29 cellular contexts compared by ENCODE assay signal in the genomic region with DNA sequence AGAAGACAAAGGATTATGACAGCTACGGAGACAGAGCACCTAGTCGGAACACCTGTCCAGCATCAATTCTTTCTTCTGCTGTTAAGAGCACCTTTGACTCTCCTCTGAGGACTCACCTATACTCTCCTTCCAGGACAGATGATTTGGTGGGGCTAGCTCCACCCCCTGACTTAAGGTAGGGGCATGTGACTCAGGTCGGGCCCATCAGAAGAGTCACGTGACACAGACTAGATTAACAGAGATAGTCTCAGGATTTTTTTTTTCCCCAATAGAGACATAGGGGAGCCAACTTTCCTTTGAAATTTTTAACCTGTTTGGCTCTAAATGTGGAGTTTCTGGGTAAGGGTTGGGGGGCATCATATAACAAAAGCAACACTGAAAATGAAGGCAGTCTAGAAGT. TPM values are rescaled to one million over a fixed set of nuclear protein-coding genes. Genes with fewer than 3 reads are reported as not detected.
"Had no signal": no experiment of that assay in that cellular context is flagged by ENCODE, and none has a peak within 500 bp of the region (broad histone marks: within the 10 kb centered on the region; RNA-seq: fewer than 3 reads in every experiment).

No MANE protein-coding gene starts in this region.

- DNase-seq: hippocampal formation; kidney; left colon; left lung; lower lobe of right lung; mammary epithelial cell; mesendoderm; naive B cell; natural killer cell; nephron progenitor cell; occipital lobe; stimulated activated CD4-positive, alpha-beta T cell treated with anti-CD3 and anti-CD28 coated beads, Interleukin-12 subunit alpha, Interleukin-12 subunit beta, amount 100 ng/mL, for 4 hours; stimulated activated CD4-positive, alpha-beta T cell treated with anti-CD3 and anti-CD28 coated beads, Interleukin-15, amount 100 ng/mL, for 24 hours; stimulated activated CD4-positive, alpha-beta T cell treated with anti-CD3 and anti-CD28 coated beads, Interleukin-2, amount 100 ng/mL, for 24 hours; stimulated activated CD4-positive, alpha-beta T cell treated with anti-CD3 and anti-CD28 coated beads, Interleukin-4, amount 100 ng/mL, for 1 hour; stimulated activated naive B cell treated with anti-CD40 and anti-IgM and Interleukin-4, amounts not matched to agents 10 μg/mL and 1 μg/mL and 100 μg/mL, for 72 hours; stimulated activated naive CD8-positive, alpha-beta T cell treated with anti-CD3 and anti-CD28 coated beads, Interleukin-15, Interleukin-2, amounts not matched to agents 100 U/mL and 50 U/mL, for 24 hours; stomach; testis; thyroid gland; transverse colon; upper lobe of left lung had no signal

- H3K9me3 ChIP-seq: left lung, lower lobe of right lung, neutrophil, right atrium auricular region, stomach, testis, thyroid gland, transverse colon, upper lobe of left lung, vagina had no signal

- H3K4me3 ChIP-seq: left lung, lower lobe of right lung, neural progenitor cell, right atrium auricular region, skin epidermis, stomach, testis, thyroid gland, transverse colon, upper lobe of left lung, vagina had no signal

- H3K27me3 ChIP-seq: neural progenitor cell, right atrium auricular region, stomach, testis, thyroid gland, transverse colon, upper lobe of left lung, vagina had no signal

- H3K4me2 ChIP-seq: neural progenitor cell had no signal

- ATAC-seq: left colon; left lung; lower lobe of right lung; natural killer cell; sciatic nerve; stimulated activated naive B cell treated with anti-CD40 and anti-IgM and Interleukin-4, amounts not matched to agents 10 μg/mL and 1 μg/mL and 100 μg/mL, for 72 hours; stimulated activated naive CD8-positive, alpha-beta T cell treated with anti-CD3 and anti-CD28 coated beads, Interleukin-15, Interleukin-2, amounts not matched to agents 100 U/mL and 50 U/mL, for 24 hours had no signal

- H3K79me2 ChIP-seq: parathyroid adenoma had no signal

- H3K36me3 ChIP-seq: left lung, lower lobe of right lung, neural progenitor cell, neutrophil, right atrium auricular region, stomach, thyroid gland, transverse colon, upper lobe of left lung, vagina had no signal

- H3K9ac ChIP-seq: neural progenitor cell, parathyroid adenoma had no signal

- FAIRE-seq: kidney had no signal

- H2AFZ ChIP-seq: neural progenitor cell, parathyroid adenoma had no signal

- H3K27ac ChIP-seq: left lung, lower lobe of right lung, neural progenitor cell, neutrophil, parathyroid adenoma, right atrium auricular region, skin epidermis, stomach, testis, thyroid gland, transverse colon, upper lobe of left lung, vagina had no signal

- H3K4me1 ChIP-seq: left lung, lower lobe of right lung, neural progenitor cell, parathyroid adenoma, right atrium auricular region, stomach, testis, thyroid gland, transverse colon, upper lobe of left lung, vagina had no signal

RNA-seq across cellular contexts. Expression of a gene that starts 11.4 kb away (rescaled TPM):
- total RNA-seq: natural killer cell had no signal
